18 cellular contexts compared by ENCODE assay signal in genomic region chr1:191851799-191852595, GRCh38.
DNase-seq lines count a peak whose midpoint lies in the region; ATAC-seq, FAIRE-seq and TF ChIP-seq lines count a peak whose summit lies in the region.
"Had no signal": no experiment of that assay in that cellular context is flagged by ENCODE, and none has a peak within 500 bp of the region (broad histone marks: within the 10 kb centered on the region; RNA-seq: fewer than 3 reads in every experiment).

No MANE protein-coding gene starts in this region.

- no peak for TF ChIP-seq CTCF in D721Med (IDR thresholded peaks at IDR 0.05; ENCODE audit: insufficient read depth, missing control alignments)

- H3K4me1 Mint-ChIP-seq in activated naive CD4-positive, alpha-beta T cell treated with anti-CD3 and anti-CD28 coated beads for 36 hours (ENCODE audit: low read depth): no peaks in the 10 kb centered on the region
- H3K4me1 Mint-ChIP-seq: activated T-helper 17 cell treated with anti-CD3 and anti-CD28 coated beads, Interleukin-2, amount 50 U/mL, for 72 hours; T-cell had no signal

- CTCF ChIA-PET in activated naive CD4-positive, alpha-beta T cell treated with anti-CD3 and anti-CD28 coated beads for 36 hours (lab: Charles Lee): interaction anchor here (0.6 kb wide), 1 partner anchor 213 kb away, joined by 4 read pairs; no protein-coding TSS in a partner anchor

- peak; percentile 53 for FAIRE-seq in D721Med (lab: Jason Lieb, UNC)

- H3K27ac Mint-ChIP-seq in activated naive CD4-positive, alpha-beta T cell treated with anti-CD3 and anti-CD28 coated beads for 36 hours: no peak overlapping the region
- H3K27ac Mint-ChIP-seq: activated T-helper 17 cell treated with anti-CD3 and anti-CD28 coated beads, Interleukin-2, amount 50 U/mL, for 72 hours; dendritic cell treated with granulocyte-macrophage colony-stimulating factor and Interleukin-4, amounts not matched to agents 40 ng/mL and 50 ng/mL, for 4 days; T-cell had no signal

- no peaks in the 10 kb centered on the region for H3K27me3 Mint-ChIP-seq in activated naive CD4-positive, alpha-beta T cell treated with anti-CD3 and anti-CD28 coated beads for 36 hours (ENCODE audit: low read depth)
- H3K27me3 Mint-ChIP-seq: activated T-helper 17 cell treated with anti-CD3 and anti-CD28 coated beads, Interleukin-2, amount 50 U/mL, for 72 hours; dendritic cell treated with granulocyte-macrophage colony-stimulating factor and Interleukin-4, amounts not matched to agents 40 ng/mL and 50 ng/mL, for 4 days; T-cell had no signal

- no peaks in the 10 kb centered on the region for H3K36me3 Mint-ChIP-seq in activated naive CD4-positive, alpha-beta T cell treated with anti-CD3 and anti-CD28 coated beads for 36 hours (ENCODE audit: low read depth)
- H3K36me3 Mint-ChIP-seq: T-cell had no signal

- H3K9me3 Mint-ChIP-seq in activated naive CD4-positive, alpha-beta T cell treated with anti-CD3 and anti-CD28 coated beads for 36 hours: no peaks in the 10 kb centered on the region
- H3K9me3 Mint-ChIP-seq: activated T-helper 17 cell treated with anti-CD3 and anti-CD28 coated beads, Interleukin-2, amount 50 U/mL, for 72 hours; dendritic cell treated with granulocyte-macrophage colony-stimulating factor and Interleukin-4, amounts not matched to agents 40 ng/mL and 50 ng/mL, for 4 days had no signal

- intact Hi-C loops in activated naive CD4-positive, alpha-beta T cell treated with anti-CD3 and anti-CD28 coated beads for 36 hours (cut with micrococcal nuclease): no loop called here

- no peak for ATAC-seq in HG03097 (IDR thresholded peaks at IDR 0.05; ENCODE audit: low FRiP score, unreplicated experiment)
- ATAC-seq: activated T-helper 17 cell treated with anti-CD3 and anti-CD28 coated beads, Interleukin-2, amount 50 U/mL, for 72 hours; mucosa of descending colon; T-cell had no signal

- DNase-seq in D721Med (ENCODE audit: insufficient read length, low spot score): no peak
- DNase-seq in LHCN-M2 (ENCODE audit: low read depth): peak; percentile 30
- peak; percentile 50 for DNase-seq in astrocyte of the hippocampus (ENCODE audit: low read depth, low spot score)
- peak; percentile 38 for DNase-seq in iris pigment epithelial cell (ENCODE audit: low read depth)
- DNase-seq in activated naive CD4-positive, alpha-beta T cell treated with anti-CD3 and anti-CD28 coated beads for 36 hours: no peak
- no peak for DNase-seq in activated CD4-positive, alpha-beta T cell treated with anti-CD3 and anti-CD28 coated beads, Interleukin-2, amount 50 U/mL, for 4 hours
- no peak for DNase-seq in NCI-H2107 (lab: John Stamatoyannopoulos, UW)
- DNase-seq: hypothalamus; mucosa of descending colon; NCI-H82; nucleus accumbens; sigmoid colon; stimulated activated CD4-positive, alpha-beta T cell treated with anti-CD3 and anti-CD28 coated beads, Interleukin-4, amount 100 ng/mL, for 4 hours; T-cell; testis had no signal

- H3K4me3 Mint-ChIP-seq in activated naive CD4-positive, alpha-beta T cell treated with anti-CD3 and anti-CD28 coated beads for 36 hours: no peak overlapping the region
- H3K4me3 Mint-ChIP-seq: activated T-helper 17 cell treated with anti-CD3 and anti-CD28 coated beads, Interleukin-2, amount 50 U/mL, for 72 hours; dendritic cell treated with granulocyte-macrophage colony-stimulating factor and Interleukin-4, amounts not matched to agents 40 ng/mL and 50 ng/mL, for 4 days; T-cell had no signal

Comparison
In these comparisons a context has a peak if more than half of its experiments do, and no peak if none do; other contexts are left out.
1. DNase-seq: peak in LHCN-M2 (single experiment), astrocyte of the hippocampus (single experiment) and iris pigment epithelial cell (single experiment); none in D721Med (single experiment), activated naive CD4-positive, alpha-beta T cell treated with anti-CD3 and anti-CD28 coated beads for 36 hours (single experiment), activated CD4-positive, alpha-beta T cell treated with anti-CD3 and anti-CD28 coated beads, Interleukin-2, amount 50 U/mL, for 4 hours (0 of 2) and NCI-H2107 (single experiment).